ENCODE assay signal across 25 cellular contexts in genomic region chr4:147963839-147964238, GRCh38.
"Had no signal": no experiment of that assay in that cellular context is flagged by ENCODE, and none has a peak within 500 bp of the region (broad histone marks: within the 10 kb centered on the region; RNA-seq: fewer than 3 reads in every experiment).

No MANE protein-coding gene starts in this region.

- H3K27me3 ChIP-seq: dorsolateral prefrontal cortex, neutrophil, sigmoid colon, thyroid gland, upper lobe of right lung had no signal

- H3K9me3 Mint-ChIP-seq: activated T-cell treated with anti-CD3 and anti-CD28 coated beads, Interleukin-2, amount 50 U/mL, for 72 hours; nephron; stimulated activated effector memory CD8-positive, alpha-beta T cell treated with anti-CD3 and anti-CD28 coated beads, Interleukin-12 subunit alpha, Interleukin-12 subunit beta, amount 100 ng/mL, for 72 hours; stimulated activated naive CD8-positive, alpha-beta T cell treated with anti-CD3 and anti-CD28 coated beads, Interleukin-15, Interleukin-2, amounts not matched to agents 100 ng/mL and 50 ng/mL, for 24 hours had no signal

- H3K27me3 Mint-ChIP-seq: activated naive CD8-positive, alpha-beta T cell; stimulated activated naive CD8-positive, alpha-beta T cell treated with anti-CD3 and anti-CD28 coated beads, Interleukin-15, Interleukin-2, amounts not matched to agents 100 ng/mL and 50 ng/mL, for 24 hours had no signal

- DNase-seq: activated CD4-positive, alpha-beta T cell treated with anti-CD3 and anti-CD28 coated beads for 4 hours; activated CD4-positive, alpha-beta T cell treated with anti-CD3 and anti-CD28 coated beads, Interleukin-2, amount 50 U/mL, for 4 hours; activated effector memory CD4-positive, alpha-beta T cell treated with Interleukin-2 at 50 U/mL for 16 hours; activated naive CD4-positive, alpha-beta T cell treated with Interleukin-2 at 50 U/mL for 16 hours; activated T-cell treated with anti-CD3 and anti-CD28 coated beads for 4 hours; activated T-cell treated with anti-CD3 and anti-CD28 coated beads, Interleukin-2, amount 50 U/mL, for 72 hours; anterior cingulate cortex; cerebellar nuclear complex; dorsolateral prefrontal cortex; effector memory CD4-positive, alpha-beta T cell; erythroblast; head of caudate nucleus; sigmoid colon; small intestine; stimulated activated CD4-positive, alpha-beta T cell treated with anti-CD3 and anti-CD28 coated beads, Interleukin-4, amount 100 ng/mL, for 24 hours; substantia nigra; thyroid gland; upper lobe of right lung had no signal

- H3K4me3 ChIP-seq: coronary artery, dorsolateral prefrontal cortex, lung, sigmoid colon, thyroid gland, upper lobe of right lung had no signal

- H3K4me1 ChIP-seq: thyroid gland, upper lobe of right lung had no signal

- H3K36me3 ChIP-seq: neutrophil, thyroid gland had no signal

- H3K27ac ChIP-seq: coronary artery, dorsolateral prefrontal cortex, neutrophil, thyroid gland, upper lobe of right lung had no signal

- H3K4me3 Mint-ChIP-seq: activated naive CD8-positive, alpha-beta T cell; activated T-cell treated with anti-CD3 and anti-CD28 coated beads, Interleukin-2, amount 50 U/mL, for 72 hours; nephron; stimulated activated effector memory CD8-positive, alpha-beta T cell treated with anti-CD3 and anti-CD28 coated beads, Interleukin-12 subunit alpha, Interleukin-12 subunit beta, amount 100 ng/mL, for 72 hours; stimulated activated naive CD8-positive, alpha-beta T cell treated with anti-CD3 and anti-CD28 coated beads, Interleukin-15, Interleukin-2, amounts not matched to agents 100 ng/mL and 50 ng/mL, for 24 hours had no signal

- ATAC-seq: activated T-cell treated with anti-CD3 and anti-CD28 coated beads, Interleukin-2, amount 50 U/mL, for 72 hours; stimulated activated effector memory CD8-positive, alpha-beta T cell treated with anti-CD3 and anti-CD28 coated beads, Interleukin-12 subunit alpha, Interleukin-12 subunit beta, amount 100 ng/mL, for 72 hours; upper lobe of right lung had no signal

- H3K27ac Mint-ChIP-seq: activated naive CD8-positive, alpha-beta T cell; activated T-cell treated with anti-CD3 and anti-CD28 coated beads, Interleukin-2, amount 50 U/mL, for 72 hours; stimulated activated effector memory CD8-positive, alpha-beta T cell treated with anti-CD3 and anti-CD28 coated beads, Interleukin-12 subunit alpha, Interleukin-12 subunit beta, amount 100 ng/mL, for 72 hours; stimulated activated naive CD8-positive, alpha-beta T cell treated with anti-CD3 and anti-CD28 coated beads, Interleukin-15, Interleukin-2, amounts not matched to agents 100 ng/mL and 50 ng/mL, for 24 hours had no signal

- H3K9me3 ChIP-seq: neutrophil, sigmoid colon, thyroid gland, upper lobe of right lung had no signal
